ENCODE assay signal across 25 cellular contexts in genomic region chr4:10343656-10344055, GRCh38.
"Had no signal": no experiment of that assay in that cellular context is flagged by ENCODE, and none has a peak within 500 bp of the region (broad histone marks: within the 10 kb centered on the region; RNA-seq: fewer than 3 reads in every experiment).

No MANE protein-coding gene starts in this region.

- H3K9me3 ChIP-seq: gastrocnemius medialis, left lung, ovary, psoas muscle, sigmoid colon, spleen, thoracic aorta, tibial nerve, upper lobe of right lung, uterus had no signal

- H3K36me3 ChIP-seq: gastrocnemius medialis, left lung, ovary, sigmoid colon, spleen, thoracic aorta, tibial nerve, upper lobe of right lung, uterus had no signal

- H3K4me3 ChIP-seq: coronary artery, gastrocnemius medialis, left lung, ovary, psoas muscle, sigmoid colon, skin epidermis, spleen, thoracic aorta, tibial nerve, upper lobe of right lung, uterus had no signal

- H3K4me1 ChIP-seq: gastrocnemius medialis, left lung, psoas muscle, sigmoid colon, spleen, tibial nerve, upper lobe of right lung, uterus had no signal

- H3K27ac ChIP-seq: coronary artery, gastrocnemius medialis, left lung, ovary, psoas muscle, sigmoid colon, skin epidermis, spleen, thoracic aorta, tibial nerve, upper lobe of right lung, uterus had no signal

- H3K27me3 ChIP-seq: gastrocnemius medialis, left lung, ovary, sigmoid colon, spleen, tibial nerve, upper lobe of right lung, uterus had no signal

- DNase-seq: dermis blood vessel endothelial cell; effector memory CD8-positive, alpha-beta T cell; gastrocnemius medialis; head of caudate nucleus; kidney; left lung; mesendoderm; midbrain; naive thymus-derived CD8-positive, alpha-beta T cell; nephron progenitor cell; nucleus accumbens; ovary; posterior cingulate gyrus; psoas muscle; right cardiac atrium; sigmoid colon; spleen; stimulated activated CD4-positive, alpha-beta T cell treated with anti-CD3 and anti-CD28 coated beads, Interleukin-4, amount 100 ng/mL, for 4 hours; stimulated activated naive CD8-positive, alpha-beta T cell treated with anti-CD3 and anti-CD28 coated beads, Interleukin-15, Interleukin-2, amounts not matched to agents 100 U/mL and 50 U/mL, for 24 hours; upper lobe of right lung; uterus had no signal
